In the genomic region with DNA sequence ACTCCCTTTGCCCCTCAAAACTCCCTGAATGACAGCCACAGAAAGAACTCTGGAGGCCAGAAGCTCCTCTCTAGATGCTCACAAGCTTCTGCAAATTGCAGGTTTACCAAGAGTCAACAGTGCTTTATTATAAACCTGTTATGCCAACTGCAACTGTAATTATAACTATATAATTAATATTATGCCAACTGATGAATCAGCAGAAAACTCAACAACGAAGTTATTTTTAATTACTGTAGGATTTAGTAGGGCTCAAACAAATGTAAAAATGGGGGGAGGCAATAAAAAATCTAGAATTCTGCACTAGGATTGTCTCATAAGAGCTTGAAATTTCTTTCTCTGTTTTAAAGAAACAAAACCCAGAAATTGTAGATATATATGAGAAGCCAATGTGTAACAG, we compare ENCODE assay signal across 25 cellular contexts. TPM values are rescaled to one million over a fixed set of nuclear protein-coding genes. Genes with fewer than 3 reads are reported as not detected.
"Had no signal": no experiment of that assay in that cellular context is flagged by ENCODE, and none has a peak within 500 bp of the region (broad histone marks: within the 10 kb centered on the region; RNA-seq: fewer than 3 reads in every experiment).

No MANE protein-coding gene starts in this region.

- ATAC-seq: T-helper 17 cell had no signal

- H3K9me3 ChIP-seq: SK-N-SH had no signal

- H3K4me2 ChIP-seq: SK-N-SH had no signal

- H3K4me3 Mint-ChIP-seq: IgD-negative memory B cell, T-helper 17 cell had no signal

- H3K4me1 Mint-ChIP-seq: IgD-negative memory B cell had no signal

- H3K9ac ChIP-seq: SK-N-SH had no signal

- H3K27me3 Mint-ChIP-seq: IgD-negative memory B cell, T-helper 17 cell had no signal

- DNase-seq: KBM-7, MV-4-11, NCI-H1048, NCI-H146, NCI-H1694 treated with DMSO at 0.1 percent for 48 hours, NCI-H1930, NCI-H2081, NCI-H2107, NCI-H2227 treated with DMSO at 0.1 percent for 48 hours, NCI-H446, NCI-H510A, NCI-H524 treated with DMSO at 0.1 percent for 48 hours, NCI-H82, SHP77, SK-N-SH, SW 1271, T-helper 1 cell, T-helper 17 cell had no signal

- FAIRE-seq: RCC 7860 had no signal

- H3K27ac ChIP-seq: RWPE1 had no signal

RNA-seq across cellular contexts. Expression of a gene that starts 37.0 kb away (rescaled TPM):
- total RNA-seq: HT-29, LHCN-M2, MCF 10A, SK-MEL-5, T-helper 17 cell had no signal
- polyA plus RNA-seq: IgD-negative memory B cell, SK-N-SH had no signal
